In the genomic region with DNA sequence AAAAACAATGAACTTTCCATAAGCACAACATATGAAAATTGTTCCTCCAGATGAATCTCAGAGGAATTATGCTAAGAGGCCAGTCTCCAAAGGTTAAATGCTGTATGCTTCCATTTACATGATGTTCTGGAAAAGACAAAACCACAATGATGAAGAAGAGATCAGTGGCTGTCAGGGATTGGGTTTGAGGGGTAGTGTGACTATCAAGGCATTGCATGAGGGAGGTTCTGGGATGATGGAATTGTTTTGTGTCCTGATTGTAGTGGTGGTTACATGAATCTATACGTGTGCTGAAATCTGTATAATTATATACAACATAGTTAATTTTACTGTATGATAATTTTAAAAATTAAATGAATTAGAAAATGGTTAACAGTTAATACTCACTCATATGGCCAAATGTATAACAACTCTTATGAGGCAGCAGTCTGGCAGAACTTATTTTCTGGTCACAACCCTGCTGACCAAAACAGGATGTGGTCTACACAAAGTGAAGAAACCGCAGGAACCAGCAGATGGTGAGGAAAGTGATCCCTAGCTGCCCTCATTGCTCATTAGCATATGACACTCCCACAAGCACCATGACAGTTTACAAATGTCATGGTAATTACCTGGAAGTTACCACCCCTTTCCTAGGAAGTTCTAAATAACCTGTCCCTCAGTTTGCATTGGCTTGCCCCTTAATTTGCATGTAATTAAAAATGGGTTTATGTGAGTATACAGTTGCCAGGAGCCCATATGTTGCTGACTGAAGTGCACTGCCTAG, we compare ENCODE assay signal across 8 cellular contexts. TPM values are rescaled to one million over a fixed set of nuclear protein-coding genes. Genes with fewer than 3 reads are reported as not detected.
DNase-seq lines count a peak whose midpoint lies in the region; ATAC-seq and TF ChIP-seq lines count a peak whose summit lies in the region.

No MANE protein-coding gene starts in this region.

- no peaks in the 10 kb centered on the region for H3K36me3 ChIP-seq in fibroblast of lung (ENCODE audit: control insufficient read depth, insufficient read depth, low read length)

- H3K27me3 ChIP-seq in fibroblast of lung (ENCODE audit: control insufficient read depth, insufficient read depth, low read length): no peaks in the 10 kb centered on the region

- no peak overlapping the region for H3K9ac ChIP-seq in fibroblast of lung (ENCODE audit: insufficient read depth, low read length)

- TF ChIP-seq CTCF in fibroblast of lung (conservative IDR thresholded peaks at IDR 0.05 in 1 of 2, IDR thresholded peaks at IDR 0.05 in 1 of 2; ENCODE audit: low read depth in 1 of 2, low read length in 2 of 2): no peak

- H3K4me1 ChIP-seq in fibroblast of lung (ENCODE audit: control insufficient read depth, extremely low read depth, insufficient read depth, low read length): peaks cover 7% of the 10 kb centered on the region

- peak overlapping the region; percentile 52 for H3K4me2 ChIP-seq in fibroblast of lung (ENCODE audit: extremely low read depth, insufficient read depth, low read length)

- DNase-seq in activated T-cell treated with anti-CD3 and anti-CD28 coated beads for 24 hours (ENCODE audit: low read depth) (peak; percentile 48), MV-4-11 (lab: John Stamatoyannopoulos, UW) (peak; percentile 96), fibroblast of lung (ENCODE audit: low read depth in 2 of 2) (peak; percentile 92 to 95), kidney glomerular epithelial cell (lab: John Stamatoyannopoulos, UW) (no peak)
- DNase-seq in activated T-cell treated with anti-CD3 and anti-CD28 coated beads, Interleukin-2, amount 50 U/mL, for 1 hour: no peak
- DNase-seq in activated CD4-positive, alpha-beta T cell treated with anti-CD3 and anti-CD28 coated beads for 1 hour: peak; percentile 19
- DNase-seq in stimulated activated CD4-positive, alpha-beta T cell treated with anti-CD3 and anti-CD28 coated beads, TNF-alpha, amount 100 ng/mL, for 24 hours (ENCODE audit: low read depth in 3 of 3): peak; percentile 20 to 41 (median 27)

- H4K20me1 ChIP-seq in fibroblast of lung (ENCODE audit: control insufficient read depth, extremely low read depth, insufficient read depth, low read length): no peaks in the 10 kb centered on the region

- no peak overlapping the region for H3K4me3 ChIP-seq in fibroblast of lung (replicated peaks in 1 of 4; ENCODE audit: control extremely low read depth in 1 of 4, insufficient read depth in 1 of 4, low read depth in 3 of 4, low read length in 4 of 4)

- no peaks in the 10 kb centered on the region for H3K9me3 ChIP-seq in fibroblast of lung (ENCODE audit: control insufficient read depth, insufficient read depth, low read depth, low read length)

- no peaks in the 10 kb centered on the region for H3K79me2 ChIP-seq in fibroblast of lung (ENCODE audit: control insufficient read depth, insufficient read depth, low read length)

- H3K27ac ChIP-seq in fibroblast of lung (ENCODE audit: insufficient read depth, low read length): peak overlapping the region; percentile 42

- no peak overlapping the region for H2AFZ ChIP-seq in fibroblast of lung (ENCODE audit: low read length)

- ATAC-seq in HG02610 (IDR thresholded peaks at IDR 0.05; ENCODE audit: unreplicated experiment): peak; percentile 71

RNA-seq across cellular contexts. Expression of gene NSFL1C, which starts 31.9 kb away (rescaled TPM):
- 14.4 and 17.8 TPM in 2 replicates for total RNA-seq in fibroblast of lung
- polyA plus RNA-seq in fibroblast of lung: 24.3 and 32.1 TPM in 2 replicates
- polyA plus RNA-seq in fibroblast of lung (2012): 58.1 and 83.2 TPM in 2 replicates
- 28.7 and 32.7 TPM in 2 replicates for polyA minus RNA-seq in fibroblast of lung (ENCODE audit: low replicate concordance)

RNA-seq across cellular contexts. Expression of gene FKBP1A, which starts 41.9 kb away (rescaled TPM):
- total RNA-seq in fibroblast of lung: 71.4 and 120 TPM in 2 replicates
- polyA plus RNA-seq in fibroblast of lung: 440 and 556 TPM in 2 replicates
- polyA plus RNA-seq in fibroblast of lung (2012): 406 and 499 TPM in 2 replicates
- 1,060 and 1,140 TPM in 2 replicates for polyA minus RNA-seq in fibroblast of lung (ENCODE audit: low replicate concordance)

RNA-seq across cellular contexts. Expression of gene SIRPB2, which starts 56.5 kb away (rescaled TPM):
- total RNA-seq in fibroblast of lung: not detected in 2 replicates
- polyA plus RNA-seq in fibroblast of lung: not detected in 2 replicates
- polyA plus RNA-seq in fibroblast of lung (2012): not detected in 2 replicates
- polyA minus RNA-seq in fibroblast of lung (ENCODE audit: low replicate concordance): not detected in 2 replicates

Comparison
In these comparisons a context has a peak if more than half of its experiments do, and no peak if none do; other contexts are left out.
1. DNase-seq: peak in activated T-cell treated with anti-CD3 and anti-CD28 coated beads for 24 hours (single experiment), MV-4-11 (single experiment), activated CD4-positive, alpha-beta T cell treated with anti-CD3 and anti-CD28 coated beads for 1 hour (single experiment), fibroblast of lung (2 of 2) and stimulated activated CD4-positive, alpha-beta T cell treated with anti-CD3 and anti-CD28 coated beads, TNF-alpha, amount 100 ng/mL, for 24 hours (3 of 3); none in activated T-cell treated with anti-CD3 and anti-CD28 coated beads, Interleukin-2, amount 50 U/mL, for 1 hour (single experiment) and kidney glomerular epithelial cell (single experiment).